Comparison of ENCODE assay signal across 8 cellular contexts in the genomic region with DNA sequence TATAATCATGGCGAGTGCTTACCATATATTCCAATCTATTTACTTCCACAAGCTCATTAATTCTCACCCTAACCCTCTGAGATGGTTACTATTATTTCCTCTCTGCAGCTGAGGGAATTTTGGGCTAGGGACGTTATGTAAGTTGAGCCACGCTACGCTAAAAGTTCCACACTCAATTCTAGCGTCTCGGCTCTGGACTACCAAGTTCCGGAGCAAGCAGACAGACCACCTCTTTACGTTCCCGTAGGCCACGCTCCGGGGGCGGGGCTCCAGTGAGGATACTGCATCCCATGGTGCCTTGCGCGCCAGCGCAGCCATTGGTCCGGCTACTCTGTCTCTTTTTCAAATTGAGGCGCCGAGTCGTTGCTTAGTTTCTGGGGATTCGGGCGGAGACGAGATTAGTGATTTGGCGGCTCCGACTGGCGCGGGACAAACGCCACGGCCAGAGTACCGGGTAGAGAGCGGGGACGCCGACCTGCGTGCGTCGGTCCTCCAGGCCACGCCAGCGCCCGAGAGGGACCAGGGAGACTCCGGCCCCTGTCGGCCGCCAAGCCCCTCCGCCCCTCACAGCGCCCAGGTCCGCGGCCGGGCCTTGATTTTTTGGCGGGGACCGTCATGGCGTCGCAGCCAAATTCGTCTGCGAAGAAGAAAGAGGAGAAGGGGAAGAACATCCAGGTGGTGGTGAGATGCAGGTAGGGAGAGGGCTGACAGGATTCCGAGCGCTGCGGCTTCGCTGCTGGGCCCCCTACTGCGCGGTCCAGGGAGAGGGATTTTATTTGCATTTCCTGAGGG. TPM values are rescaled to one million over a fixed set of nuclear protein-coding genes. Genes with fewer than 3 reads are reported as not detected.
DNase-seq lines count a peak whose midpoint lies in the region; ATAC-seq and TF ChIP-seq lines count a peak whose summit lies in the region.

TSS of gene KIF11 (plus strand) at position 370 of the 792 bp plus-strand sequence. CDS start at position 616, 246 bp downstream.

- H3K4me1 ChIP-seq in spleen, result peaks cover 6 to 54% (median 32%) of the 10 kb centered on the region in 6 donors

- peak; percentile 85 for DNase-seq in AG04450 (ENCODE audit: low read depth, low spot score)
- peak; percentile 96 for DNase-seq in NCI-H345 (lab: John Stamatoyannopoulos, UW)
- peak; percentile 92 for DNase-seq in activated B cell treated with CpG ODN at 0.5 μM for 24 hours
- DNase-seq in caudate nucleus (lab: John Stamatoyannopoulos, UW), result peak; percentile 54 to 99 (median 92)
- DNase-seq in inferior parietal cortex (ENCODE audit: extremely low spot score), result peak; percentile 97
- DNase-seq in spleen, result peak; percentile 99

- peak within 1 kb of the TSS; percentile 82 for H3K4me3 ChIP-seq in AG04450 (ENCODE audit: low read depth, low read length)
- H3K4me3 ChIP-seq in spleen, result peak within 1 kb of the TSS; percentile 46 to 98 (median 84)

- H3K9me3 ChIP-seq in AG04450 (ENCODE audit: control insufficient read depth, insufficient read depth, low read length), result peaks cover 4% of the 10 kb centered on the region; the same call in 1 of the 2 replicates
- no peaks in the 10 kb centered on the region for H3K9me3 ChIP-seq in spleen

- no peaks in the 10 kb centered on the region for H3K27me3 Mint-ChIP-seq in activated B cell treated with CpG ODN at 0.5 μM for 24 hours

- peak within 1 kb of the TSS; percentile 84 for H3K27ac ChIP-seq in AG04450 (ENCODE audit: low read depth, low read length)
- peak within 1 kb of the TSS; percentile 97 for H3K27ac ChIP-seq in caudate nucleus (ENCODE audit: low read depth, low read length)
- H3K27ac ChIP-seq in spleen, result peak within 1 kb of the TSS; percentile 93 to 98 (median 96)

- H3K4me1 Mint-ChIP-seq in activated B cell treated with CpG ODN at 0.5 μM for 24 hours, result peaks cover 36% of the 10 kb centered on the region

- no peaks in the 10 kb centered on the region for H3K36me3 ChIP-seq in spleen

- CTCF ChIA-PET in AG04450 (lab: Charles Lee), result no interaction called here
- CTCF ChIA-PET in activated B cell treated with CpG ODN at 0.5 μM for 24 hours (lab: Charles Lee), result interaction anchor here (0.8 to 2.5 kb wide), 2 partner anchors 97 to 256 kb away, joined by 4 to 14 read pairs; partner anchors contain the start of genes EXOC6 and HHEX

- no peak for TF ChIP-seq CTCF in AG04450 (IDR thresholded peaks at IDR 0.05; ENCODE audit: low read depth, low read length)
- TF ChIP-seq CTCF in activated B cell treated with CpG ODN at 0.5 μM for 24 hours (IDR thresholded peaks at IDR 0.05), result no peak
- no peak for TF ChIP-seq CTCF in spleen (IDR thresholded peaks at IDR 0.05 in 8 of 11, conservative IDR thresholded peaks at IDR 0.05 in 3 of 11)

- peaks cover 5% of the 10 kb centered on the region for H3K36me3 Mint-ChIP-seq in activated B cell treated with CpG ODN at 0.5 μM for 24 hours (ENCODE audit: low read depth)

- POLR2A ChIA-PET in AG04450 (lab: Yijun Ruan, JAX) (interaction anchor here (0.6 to 0.9 kb wide), 2 partner anchors 19 to 21 kb away, joined by 3 to 6 read pairs; no protein-coding TSS in a partner anchor), activated B cell treated with CpG ODN at 0.5 μM for 24 hours (lab: Charles Lee) (interaction anchor here (0.7 to 3.5 kb wide), 7 partner anchors 15 to 255 kb away, joined by 3 to 85 read pairs (median 22); partner anchors contain the start of genes EXOC6, HHEX and IDE)

- intact Hi-C loops in activated B cell treated with CpG ODN at 0.5 μM for 24 hours (cut with micrococcal nuclease), result loop anchor here (2.0 to 5.0 kb wide), 4 partner anchors 106 to 1109 kb away; partner anchors contain the start of genes BTAF1, FRA10AC1 and TNKS2
- intact Hi-C loops in spleen (cut with DNase I; ENCODE audit: low total_unique reads), result loop anchor here (10.0 kb wide), 1 partner anchor 92 kb away; the partner anchor contains the start of gene HHEX

- TF ChIP-seq POLR2A in spleen (IDR thresholded peaks at IDR 0.05), result peak in 2 of 3 donors; percentile 88 to 96

- H3K27me3 ChIP-seq in AG04450 (ENCODE audit: control insufficient read depth, insufficient read depth, low read length) (no peaks in the 10 kb centered on the region), spleen (replicated peaks in 1 of 7) (no peaks in the 10 kb centered on the region)

- peak within 1 kb of the TSS; percentile 99 for H3K27ac Mint-ChIP-seq in activated B cell treated with CpG ODN at 0.5 μM for 24 hours

- WGBS in spleen, 5 donors, result 0 to 1% (median 0%) methylated on average over 33 to 58 of the region's 58 CpGs

- ATAC-seq in GM18909 (IDR thresholded peaks at IDR 0.05; ENCODE audit: poor library complexity, unreplicated experiment), result peak; percentile 72
- peak; percentile 75 for ATAC-seq in HG03175 (IDR thresholded peaks at IDR 0.05; ENCODE audit: unreplicated experiment)
- peak; percentile 85 for ATAC-seq in activated B cell treated with CpG ODN at 0.5 μM for 24 hours (ENCODE audit: low read depth)

- H3K4me3 Mint-ChIP-seq in activated B cell treated with CpG ODN at 0.5 μM for 24 hours, result peak within 1 kb of the TSS; percentile 96

- H3K9me3 Mint-ChIP-seq in activated B cell treated with CpG ODN at 0.5 μM for 24 hours, result no peaks in the 10 kb centered on the region

RNA-seq across cellular contexts. Expression of gene KIF11, which starts in this region (rescaled TPM):
- 5.2 and 7.6 TPM in 2 replicates for polyA plus RNA-seq in AG04450 (2011; rRNA removed)
- 3.0 and 7.5 TPM in 2 replicates for polyA minus RNA-seq in AG04450 (2011; rRNA and poly(A)+ RNA removed)
- total RNA-seq in activated B cell treated with CpG ODN at 0.5 μM for 24 hours, result 2.2 and 2.5 TPM in 2 replicates
- total RNA-seq in spleen, result 1 to 10 TPM; 1.8 to 7.3 (median 5.1) TPM
- 1 to 10 TPM in 2 of 3 donors, under 1 TPM in 1; 0.93 to 4.7 (median 2.7) TPM for polyA plus RNA-seq in spleen

Comparison
In these comparisons a context has a peak if more than half of its experiments do, and no peak if none do; other contexts are left out.
1. Peak in every context shown above with its lines: DNase-seq, ATAC-seq, H3K4me3 ChIP-seq and H3K27ac ChIP-seq.